In the genomic region with DNA sequence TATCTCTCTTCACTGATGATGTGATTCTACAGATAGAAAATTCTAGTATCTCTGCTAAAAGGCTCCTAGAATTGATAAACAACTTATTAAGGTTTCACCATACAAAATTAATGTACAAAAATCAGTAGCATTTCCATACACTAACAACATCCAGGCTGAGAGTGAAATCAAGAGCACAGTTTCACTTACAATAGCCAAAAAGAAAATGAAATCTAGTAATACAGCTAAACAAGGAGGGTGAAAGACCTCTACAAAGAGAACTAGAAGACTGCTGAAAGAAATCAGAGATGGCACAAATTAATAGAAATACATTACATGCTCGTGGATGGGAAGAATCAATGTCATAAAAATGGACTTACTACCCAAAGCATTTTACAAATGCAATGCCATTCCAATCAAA, we compare ENCODE assay signal across 8 cellular contexts.
"Had no signal": no experiment of that assay in that cellular context is flagged by ENCODE, and none has a peak within 500 bp of the region (broad histone marks: within the 10 kb centered on the region; RNA-seq: fewer than 3 reads in every experiment).

No MANE protein-coding gene starts in this region.

- H3K4me3 ChIP-seq: GM23338 had no signal

- H3K9ac ChIP-seq: KMS-11 had no signal

- FAIRE-seq: H1, H54, HepG2 had no signal

- H3K27ac ChIP-seq: KMS-11 had no signal

- DNase-seq: H9, HCEC 1CT, KBM-7 had no signal

- H3K4me2 ChIP-seq: GM23338, KMS-11 had no signal

- H2AFZ ChIP-seq: GM23338 had no signal

- ATAC-seq: GM23338, HepG2 had no signal
